In the genomic region with DNA sequence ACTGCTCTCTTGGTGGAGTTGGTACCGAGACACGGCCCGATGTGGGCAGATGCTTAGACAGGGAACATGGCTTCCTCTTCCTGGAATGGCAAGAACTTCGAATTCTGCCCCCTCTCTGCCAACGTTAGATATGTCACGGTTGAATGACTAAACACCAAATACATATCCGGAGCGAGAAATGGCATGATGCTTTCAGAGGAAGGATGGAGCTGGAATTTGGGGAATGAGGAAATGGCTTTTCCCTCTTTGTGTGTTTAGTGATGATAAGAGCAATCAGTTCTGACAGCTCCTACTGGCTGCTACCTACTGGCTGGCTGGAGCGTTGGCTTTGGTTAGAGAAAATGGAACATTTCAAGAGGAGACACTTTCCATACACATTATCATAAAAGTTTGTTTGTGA, we compare ENCODE assay signal across 1 cellular context.
TF ChIP-seq lines count a peak whose summit lies in the region.

No MANE protein-coding gene starts in this region.

TF ChIP-seq in K562, 482 proteins besides CTCF, POLR2A, EP300 and RAD21 (continued from another document and continues in another):
- TF ChIP-seq RFX7 (CRISPR knock-in tag; IDR thresholded peaks at IDR 0.05) (no peak), ZNF507 (tag; conservative IDR thresholded peaks at IDR 0.05) (no peak), NFE2L1 (tag; IDR thresholded peaks at IDR 0.05; ENCODE audit: borderline replicate concordance, low read depth) (no peak), POLR3G (IDR thresholded peaks at IDR 0.05; ENCODE audit: extremely low read depth, insufficient read length, insufficient replicate concordance) (no peak), PTTG1 (tag; IDR thresholded peaks at IDR 0.05; ENCODE audit: low read depth) (no peak), HDAC2 (IDR thresholded peaks at IDR 0.05) (peak; percentile 68; the same call in 1 of the 2 replicates), SMAD4 (CRISPR knock-in tag; conservative IDR thresholded peaks at IDR 0.05) (0 out of 2 replicates have a peak, but pooled peaks have one; percentile 31), ZNF134 (CRISPR knock-in tag; conservative IDR thresholded peaks at IDR 0.05) (no peak), HIVEP1 (CRISPR knock-in tag; IDR thresholded peaks at IDR 0.05) (no peak), ZNF77 (CRISPR knock-in tag; IDR thresholded peaks at IDR 0.05) (no peak), SAP30 (IDR thresholded peaks at IDR 0.05; ENCODE audit: borderline replicate concordance, insufficient read depth, low read depth, low read length, poor library complexity, severe bottlenecking) (no peak), TFAM (CRISPR knock-in tag; conservative IDR thresholded peaks at IDR 0.05) (no peak), TCF7L2 (IDR thresholded peaks at IDR 0.05; ENCODE audit: low read depth, low read length) (no peak), TOE1 (IDR thresholded peaks at IDR 0.05; ENCODE audit: borderline replicate concordance) (no peak), TOE1 (CRISPR knock-in tag; IDR thresholded peaks at IDR 0.05; ENCODE audit: borderline replicate concordance, low read depth) (no peak), ZFP30 (CRISPR knock-in tag; IDR thresholded peaks at IDR 0.05; ENCODE audit: borderline replicate concordance) (no peak), SMAD1 (IDR thresholded peaks at IDR 0.05; ENCODE audit: low read depth, low read length, partially characterized antibody) (no peak), CXXC5 (CRISPR knock-in tag; IDR thresholded peaks at IDR 0.05) (0 out of 2 replicates have a peak, but pooled peaks have one; percentile 37), ESRRB (CRISPR knock-in tag; IDR thresholded peaks at IDR 0.05; ENCODE audit: borderline replicate concordance) (no peak), TBL1XR1 (IDR thresholded peaks at IDR 0.05; ENCODE audit: low read length in 2 of 2) (no peak), ZNF76 (CRISPR knock-in tag; IDR thresholded peaks at IDR 0.05; ENCODE audit: borderline replicate concordance) (no peak), SMAD3 (CRISPR knock-in tag; conservative IDR thresholded peaks at IDR 0.05) (no peak), ZNF184 (CRISPR knock-in tag; IDR thresholded peaks at IDR 0.05) (no peak), MEIS2 (IDR thresholded peaks at IDR 0.05; ENCODE audit: partially characterized antibody) (peak; percentile 58), NONO (IDR thresholded peaks at IDR 0.05; ENCODE audit: low read depth in 2 of 2, low read length in 1 of 2) (no peak), NFRKB (IDR thresholded peaks at IDR 0.05; ENCODE audit: low read depth) (no peak), TEAD1 (CRISPR knock-in tag; IDR thresholded peaks at IDR 0.05) (peak; percentile 95 to 98), ZBTB7A (IDR thresholded peaks at IDR 0.05; ENCODE audit: borderline replicate concordance, control insufficient read depth, low read depth, low read length) (no peak), GTF2A2 (tag; IDR thresholded peaks at IDR 0.05) (no peak), CBX8 (IDR thresholded peaks at IDR 0.05; ENCODE audit: borderline replicate concordance, extremely low read depth, low read depth, low read length, poor library complexity, severe bottlenecking) (no peak), RBM25 (IDR thresholded peaks at IDR 0.05; ENCODE audit: low read depth, low read length, severe bottlenecking) (no peak), ZBTB1 (CRISPR knock-in tag; IDR thresholded peaks at IDR 0.05; ENCODE audit: borderline replicate concordance, low read depth) (no peak), TAF7 (tag; IDR thresholded peaks at IDR 0.05) (no peak), RFX5 (IDR thresholded peaks at IDR 0.05; ENCODE audit: low read depth, low read length) (no peak), LARP7 (IDR thresholded peaks at IDR 0.05) (no peak), JUN (IDR thresholded peaks at IDR 0.05; ENCODE audit: borderline replicate concordance, low read depth, low read length) (no peak), JUN (CRISPR knock-in tag; IDR thresholded peaks at IDR 0.05; ENCODE audit: borderline replicate concordance) (no peak), ZKSCAN1 (IDR thresholded peaks at IDR 0.05; ENCODE audit: low read depth, low read length) (peak; percentile 69; the same call in 1 of the 2 replicates), ZNF165 (CRISPR knock-in tag; IDR thresholded peaks at IDR 0.05; ENCODE audit: borderline replicate concordance) (no peak), ZNF24 (IDR thresholded peaks at IDR 0.05) (no peak), PHF20 (IDR thresholded peaks at IDR 0.05; ENCODE audit: partially characterized antibody) (no peak), ESRRA (IDR thresholded peaks at IDR 0.05; ENCODE audit: borderline replicate concordance, low read depth) (no peak), ZKSCAN3 (CRISPR knock-in tag; IDR thresholded peaks at IDR 0.05) (no peak), BRD4 (IDR thresholded peaks at IDR 0.05) (no peak), ZNF311 (CRISPR knock-in tag; IDR thresholded peaks at IDR 0.05) (no peak), BDP1 (IDR thresholded peaks at IDR 0.05; ENCODE audit: insufficient read depth, insufficient read length) (no peak), JUND (IDR thresholded peaks at IDR 0.05; ENCODE audit: borderline replicate concordance, low read depth, low read length) (no peak), JUND (tag; IDR thresholded peaks at IDR 0.05; ENCODE audit: borderline replicate concordance, low read depth, low read length) (no peak)
- TF ChIP-seq, protein P1, sequence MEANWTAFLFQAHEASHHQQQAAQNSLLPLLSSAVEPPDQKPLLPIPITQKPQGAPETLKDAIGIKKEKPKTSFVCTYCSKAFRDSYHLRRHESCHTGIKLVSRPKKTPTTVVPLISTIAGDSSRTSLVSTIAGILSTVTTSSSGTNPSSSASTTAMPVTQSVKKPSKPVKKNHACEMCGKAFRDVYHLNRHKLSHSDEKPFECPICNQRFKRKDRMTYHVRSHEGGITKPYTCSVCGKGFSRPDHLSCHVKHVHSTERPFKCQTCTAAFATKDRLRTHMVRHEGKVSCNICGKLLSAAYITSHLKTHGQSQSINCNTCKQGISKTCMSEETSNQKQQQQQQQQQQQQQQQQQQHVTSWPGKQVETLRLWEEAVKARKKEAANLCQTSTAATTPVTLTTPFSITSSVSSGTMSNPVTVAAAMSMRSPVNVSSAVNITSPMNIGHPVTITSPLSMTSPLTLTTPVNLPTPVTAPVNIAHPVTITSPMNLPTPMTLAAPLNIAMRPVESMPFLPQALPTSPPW (CRISPR knock-in tag; IDR thresholded peaks at IDR 0.05): no peak
- TF ChIP-seq, protein P2, sequence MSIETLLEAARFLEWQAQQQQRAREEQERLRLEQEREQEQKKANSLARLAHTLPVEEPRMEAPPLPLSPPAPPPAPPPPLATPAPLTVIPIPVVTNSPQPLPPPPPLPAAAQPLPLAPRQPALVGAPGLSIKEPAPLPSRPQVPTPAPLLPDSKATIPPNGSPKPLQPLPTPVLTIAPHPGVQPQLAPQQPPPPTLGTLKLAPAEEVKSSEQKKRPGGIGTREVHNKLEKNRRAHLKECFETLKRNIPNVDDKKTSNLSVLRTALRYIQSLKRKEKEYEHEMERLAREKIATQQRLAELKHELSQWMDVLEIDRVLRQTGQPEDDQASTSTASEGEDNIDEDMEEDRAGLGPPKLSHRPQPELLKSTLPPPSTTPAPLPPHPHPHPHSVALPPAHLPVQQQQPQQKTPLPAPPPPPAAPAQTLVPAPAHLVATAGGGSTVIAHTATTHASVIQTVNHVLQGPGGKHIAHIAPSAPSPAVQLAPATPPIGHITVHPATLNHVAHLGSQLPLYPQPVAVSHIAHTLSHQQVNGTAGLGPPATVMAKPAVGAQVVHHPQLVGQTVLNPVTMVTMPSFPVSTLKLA (conservative IDR thresholded peaks at IDR 0.05): no peak
- TF ChIP-seq, protein P3, sequence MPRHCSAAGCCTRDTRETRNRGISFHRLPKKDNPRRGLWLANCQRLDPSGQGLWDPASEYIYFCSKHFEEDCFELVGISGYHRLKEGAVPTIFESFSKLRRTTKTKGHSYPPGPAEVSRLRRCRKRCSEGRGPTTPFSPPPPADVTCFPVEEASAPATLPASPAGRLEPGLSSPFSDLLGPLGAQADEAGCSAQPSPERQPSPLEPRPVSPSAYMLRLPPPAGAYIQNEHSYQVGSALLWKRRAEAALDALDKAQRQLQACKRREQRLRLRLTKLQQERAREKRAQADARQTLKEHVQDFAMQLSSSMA (CRISPR knock-in tag; IDR thresholded peaks at IDR 0.05): no peak
- TF ChIP-seq, protein P4, sequence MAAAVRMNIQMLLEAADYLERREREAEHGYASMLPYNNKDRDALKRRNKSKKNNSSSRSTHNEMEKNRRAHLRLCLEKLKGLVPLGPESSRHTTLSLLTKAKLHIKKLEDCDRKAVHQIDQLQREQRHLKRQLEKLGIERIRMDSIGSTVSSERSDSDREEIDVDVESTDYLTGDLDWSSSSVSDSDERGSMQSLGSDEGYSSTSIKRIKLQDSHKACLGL (CRISPR knock-in tag; IDR thresholded peaks at IDR 0.05; ENCODE audit: borderline replicate concordance, poor library complexity, severe bottlenecking): no peak
- TF ChIP-seq, protein P5, sequence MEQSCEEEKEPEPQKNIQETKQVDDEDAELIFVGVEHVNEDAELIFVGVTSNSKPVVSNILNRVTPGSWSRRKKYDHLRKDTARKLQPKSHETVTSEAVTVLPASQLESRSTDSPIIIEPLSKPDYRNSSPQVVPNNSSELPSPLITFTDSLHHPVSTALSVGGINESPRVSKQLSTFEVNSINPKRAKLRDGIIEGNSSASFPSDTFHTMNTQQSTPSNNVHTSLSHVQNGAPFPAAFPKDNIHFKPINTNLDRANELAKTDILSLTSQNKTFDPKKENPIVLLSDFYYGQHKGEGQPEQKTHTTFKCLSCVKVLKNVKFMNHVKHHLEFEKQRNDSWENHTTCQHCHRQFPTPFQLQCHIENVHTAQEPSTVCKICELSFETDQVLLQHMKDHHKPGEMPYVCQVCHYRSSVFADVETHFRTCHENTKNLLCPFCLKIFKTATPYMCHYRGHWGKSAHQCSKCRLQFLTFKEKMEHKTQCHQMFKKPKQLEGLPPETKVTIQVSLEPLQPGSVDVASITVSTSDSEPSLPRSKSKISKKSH (CRISPR knock-in tag; IDR thresholded peaks at IDR 0.05): no peak
- TF ChIP-seq, protein P6, sequence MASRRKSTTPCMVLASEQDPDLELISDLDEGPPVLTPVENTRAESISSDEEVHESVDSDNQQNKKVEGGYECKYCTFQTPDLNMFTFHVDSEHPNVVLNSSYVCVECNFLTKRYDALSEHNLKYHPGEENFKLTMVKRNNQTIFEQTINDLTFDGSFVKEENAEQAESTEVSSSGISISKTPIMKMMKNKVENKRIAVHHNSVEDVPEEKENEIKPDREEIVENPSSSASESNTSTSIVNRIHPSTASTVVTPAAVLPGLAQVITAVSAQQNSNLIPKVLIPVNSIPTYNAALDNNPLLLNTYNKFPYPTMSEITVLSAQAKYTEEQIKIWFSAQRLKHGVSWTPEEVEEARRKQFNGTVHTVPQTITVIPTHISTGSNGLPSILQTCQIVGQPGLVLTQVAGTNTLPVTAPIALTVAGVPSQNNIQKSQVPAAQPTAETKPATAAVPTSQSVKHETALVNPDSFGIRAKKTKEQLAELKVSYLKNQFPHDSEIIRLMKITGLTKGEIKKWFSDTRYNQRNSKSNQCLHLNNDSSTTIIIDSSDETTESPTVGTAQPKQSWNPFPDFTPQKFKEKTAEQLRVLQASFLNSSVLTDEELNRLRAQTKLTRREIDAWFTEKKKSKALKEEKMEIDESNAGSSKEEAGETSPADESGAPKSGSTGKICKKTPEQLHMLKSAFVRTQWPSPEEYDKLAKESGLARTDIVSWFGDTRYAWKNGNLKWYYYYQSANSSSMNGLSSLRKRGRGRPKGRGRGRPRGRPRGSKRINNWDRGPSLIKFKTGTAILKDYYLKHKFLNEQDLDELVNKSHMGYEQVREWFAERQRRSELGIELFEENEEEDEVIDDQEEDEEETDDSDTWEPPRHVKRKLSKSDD (conservative IDR thresholded peaks at IDR 0.05; ENCODE audit: low read length): no peak
- TF ChIP-seq, protein P7, sequence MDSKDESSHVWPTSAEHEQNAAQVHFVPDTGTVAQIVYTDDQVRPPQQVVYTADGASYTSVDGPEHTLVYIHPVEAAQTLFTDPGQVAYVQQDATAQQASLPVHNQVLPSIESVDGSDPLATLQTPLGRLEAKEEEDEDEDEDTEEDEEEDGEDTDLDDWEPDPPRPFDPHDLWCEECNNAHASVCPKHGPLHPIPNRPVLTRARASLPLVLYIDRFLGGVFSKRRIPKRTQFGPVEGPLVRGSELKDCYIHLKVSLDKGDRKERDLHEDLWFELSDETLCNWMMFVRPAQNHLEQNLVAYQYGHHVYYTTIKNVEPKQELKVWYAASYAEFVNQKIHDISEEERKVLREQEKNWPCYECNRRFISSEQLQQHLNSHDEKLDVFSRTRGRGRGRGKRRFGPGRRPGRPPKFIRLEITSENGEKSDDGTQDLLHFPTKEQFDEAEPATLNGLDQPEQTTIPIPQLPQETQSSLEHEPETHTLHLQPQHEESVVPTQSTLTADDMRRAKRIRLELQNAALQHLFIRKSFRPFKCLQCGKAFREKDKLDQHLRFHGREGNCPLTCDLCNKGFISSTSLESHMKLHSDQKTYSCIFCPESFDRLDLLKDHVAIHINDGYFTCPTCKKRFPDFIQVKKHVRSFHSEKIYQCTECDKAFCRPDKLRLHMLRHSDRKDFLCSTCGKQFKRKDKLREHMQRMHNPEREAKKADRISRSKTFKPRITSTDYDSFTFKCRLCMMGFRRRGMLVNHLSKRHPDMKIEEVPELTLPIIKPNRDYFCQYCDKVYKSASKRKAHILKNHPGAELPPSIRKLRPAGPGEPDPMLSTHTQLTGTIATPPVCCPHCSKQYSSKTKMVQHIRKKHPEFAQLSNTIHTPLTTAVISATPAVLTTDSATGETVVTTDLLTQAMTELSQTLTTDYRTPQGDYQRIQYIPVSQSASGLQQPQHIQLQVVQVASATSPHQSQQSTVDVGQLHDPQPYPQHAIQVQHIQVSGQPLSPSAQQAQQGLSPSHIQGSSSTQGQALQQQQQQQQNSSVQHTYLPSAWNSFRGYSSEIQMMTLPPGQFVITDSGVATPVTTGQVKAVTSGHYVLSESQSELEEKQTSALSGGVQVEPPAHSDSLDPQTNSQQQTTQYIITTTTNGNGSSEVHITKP (IDR thresholded peaks at IDR 0.05; ENCODE audit: partially characterized antibody): no peak
- TF ChIP-seq, protein P8, sequence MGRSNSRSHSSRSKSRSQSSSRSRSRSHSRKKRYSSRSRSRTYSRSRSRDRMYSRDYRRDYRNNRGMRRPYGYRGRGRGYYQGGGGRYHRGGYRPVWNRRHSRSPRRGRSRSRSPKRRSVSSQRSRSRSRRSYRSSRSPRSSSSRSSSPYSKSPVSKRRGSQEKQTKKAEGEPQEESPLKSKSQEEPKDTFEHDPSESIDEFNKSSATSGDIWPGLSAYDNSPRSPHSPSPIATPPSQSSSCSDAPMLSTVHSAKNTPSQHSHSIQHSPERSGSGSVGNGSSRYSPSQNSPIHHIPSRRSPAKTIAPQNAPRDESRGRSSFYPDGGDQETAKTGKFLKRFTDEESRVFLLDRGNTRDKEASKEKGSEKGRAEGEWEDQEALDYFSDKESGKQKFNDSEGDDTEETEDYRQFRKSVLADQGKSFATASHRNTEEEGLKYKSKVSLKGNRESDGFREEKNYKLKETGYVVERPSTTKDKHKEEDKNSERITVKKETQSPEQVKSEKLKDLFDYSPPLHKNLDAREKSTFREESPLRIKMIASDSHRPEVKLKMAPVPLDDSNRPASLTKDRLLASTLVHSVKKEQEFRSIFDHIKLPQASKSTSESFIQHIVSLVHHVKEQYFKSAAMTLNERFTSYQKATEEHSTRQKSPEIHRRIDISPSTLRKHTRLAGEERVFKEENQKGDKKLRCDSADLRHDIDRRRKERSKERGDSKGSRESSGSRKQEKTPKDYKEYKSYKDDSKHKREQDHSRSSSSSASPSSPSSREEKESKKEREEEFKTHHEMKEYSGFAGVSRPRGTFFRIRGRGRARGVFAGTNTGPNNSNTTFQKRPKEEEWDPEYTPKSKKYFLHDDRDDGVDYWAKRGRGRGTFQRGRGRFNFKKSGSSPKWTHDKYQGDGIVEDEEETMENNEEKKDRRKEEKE (IDR thresholded peaks at IDR 0.05; ENCODE audit: borderline replicate concordance in 1 of 2, control insufficient read depth in 1 of 2, low read depth in 2 of 2, low read length in 1 of 2): no peak
